Comparison of ENCODE assay signal across 10 cellular contexts in the genomic region with DNA sequence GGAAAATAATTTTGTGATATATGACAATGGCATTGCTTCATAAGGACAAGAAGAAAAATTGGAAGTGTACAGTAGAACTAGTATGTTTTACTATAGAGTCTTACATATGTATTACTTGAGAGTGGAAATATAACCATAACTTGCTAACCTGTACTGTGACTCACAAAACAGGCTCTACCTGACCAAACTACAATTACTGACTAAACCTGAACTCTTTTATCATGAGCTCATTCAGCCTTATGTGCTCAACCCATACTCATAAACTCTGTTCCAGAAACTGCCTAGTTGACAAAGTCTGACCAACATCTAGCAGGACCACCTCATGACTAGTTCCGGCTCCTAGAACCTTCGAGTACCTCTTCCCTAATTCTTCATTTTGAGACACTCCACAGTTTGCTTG.
"Had no signal": no experiment of that assay in that cellular context is flagged by ENCODE, and none has a peak within 500 bp of the region (broad histone marks: within the 10 kb centered on the region; RNA-seq: fewer than 3 reads in every experiment).

No MANE protein-coding gene starts in this region.

- H3K27me3 Mint-ChIP-seq: naive thymus-derived CD4-positive, alpha-beta T cell had no signal

- ATAC-seq: lower lobe of right lung; naive thymus-derived CD4-positive, alpha-beta T cell; right lobe of liver had no signal

- H3K36me3 ChIP-seq: colonic mucosa, lower lobe of right lung, neutrophil, right lobe of liver had no signal

- H3K4me3 ChIP-seq: colonic mucosa, lower lobe of right lung, right lobe of liver had no signal

- DNase-seq: activated naive CD4-positive, alpha-beta T cell treated with Interleukin-2 at 50 U/mL for 16 hours; caudate nucleus; colonic mucosa; hypothalamus; lower lobe of right lung; naive thymus-derived CD4-positive, alpha-beta T cell; right lobe of liver; stimulated activated CD4-positive, alpha-beta T cell treated with anti-CD3 and anti-CD28 coated beads, Interleukin-2, amount 100 ng/mL, for 24 hours; stimulated activated naive CD4-positive, alpha-beta T cell treated with Interleukin-2 at 50 U/mL for 16 hours had no signal

- H3K27ac Mint-ChIP-seq: naive thymus-derived CD4-positive, alpha-beta T cell had no signal

- H3K4me3 Mint-ChIP-seq: naive thymus-derived CD4-positive, alpha-beta T cell had no signal

- H3K27me3 ChIP-seq: colonic mucosa, neutrophil, right lobe of liver had no signal

- H3K9me3 Mint-ChIP-seq: naive thymus-derived CD4-positive, alpha-beta T cell had no signal
